Comparison of ENCODE assay signal across 13 cellular contexts in the genomic region with DNA sequence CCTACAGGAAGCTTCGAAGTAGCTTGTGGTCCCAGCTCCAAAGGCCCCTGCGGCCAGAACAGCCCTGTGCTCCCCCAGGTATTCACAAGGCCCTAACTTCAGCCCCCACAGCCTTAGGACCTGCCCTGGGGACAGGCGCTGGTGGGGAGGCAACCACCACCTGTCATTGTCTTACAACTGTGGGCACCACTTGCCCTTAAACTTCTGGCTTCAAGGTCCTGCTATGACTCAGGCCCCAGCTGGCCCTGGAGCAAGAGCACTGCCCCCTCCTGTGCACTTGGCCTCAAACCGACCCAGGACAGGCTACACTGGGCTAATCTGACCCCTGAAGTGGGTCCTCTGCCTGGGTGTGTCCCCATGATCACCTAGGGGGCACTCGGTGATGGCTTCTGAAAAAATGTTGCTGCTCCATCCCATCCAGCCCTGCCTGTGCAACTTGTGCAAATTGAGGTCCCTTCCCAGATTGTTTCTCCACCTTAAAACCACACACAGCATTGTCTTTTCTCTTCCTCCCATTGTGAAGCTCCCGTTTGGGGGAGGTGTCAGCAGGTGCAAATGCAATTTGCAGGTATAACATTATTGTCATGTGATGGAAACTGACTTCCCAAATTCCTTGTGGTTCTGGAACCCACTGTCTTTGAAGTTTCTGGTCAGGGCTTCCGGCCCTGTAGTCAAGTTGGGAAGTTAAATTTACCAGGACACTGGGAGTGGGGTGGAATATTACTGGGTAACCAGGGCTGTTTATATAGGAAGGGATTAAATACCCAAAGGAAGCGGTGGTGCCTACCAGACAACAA. TPM values are rescaled to one million over a fixed set of nuclear protein-coding genes. Genes with fewer than 3 reads are reported as not detected.
DNase-seq lines count a peak whose midpoint lies in the region; ATAC-seq and TF ChIP-seq lines count a peak whose summit lies in the region.
"Had no signal": no experiment of that assay in that cellular context is flagged by ENCODE, and none has a peak within 500 bp of the region (broad histone marks: within the 10 kb centered on the region; RNA-seq: fewer than 3 reads in every experiment).

No MANE protein-coding gene starts in this region.

- no peak overlapping the region for H3K4me3 ChIP-seq in CD8-positive, alpha-beta T cell (ENCODE audit: low read depth, low read length)

- intact Hi-C loops in CD8-positive, alpha-beta T cell (cut with DNase I, micrococcal nuclease) = no loop called here

- no peaks in the 10 kb centered on the region for H3K9me3 Mint-ChIP-seq in CD8-positive, alpha-beta T cell
- no peaks in the 10 kb centered on the region for H3K9me3 Mint-ChIP-seq in WTC11
- H3K9me3 Mint-ChIP-seq: effector memory CD8-positive, alpha-beta T cell; H9 had no signal

- peaks cover 14% of the 10 kb centered on the region for H3K4me1 Mint-ChIP-seq in CD8-positive, alpha-beta T cell (ENCODE audit: low read depth)
- H3K4me1 Mint-ChIP-seq in WTC11 = peaks cover 28% of the 10 kb centered on the region

- no peak for ATAC-seq in CD8-positive, alpha-beta T cell
- ATAC-seq in WTC11 (no peak), HG02798 (IDR thresholded peaks at IDR 0.05; ENCODE audit: poor library complexity, unreplicated experiment) (no peak)
- ATAC-seq: effector memory CD8-positive, alpha-beta T cell had no signal

- H3K36me3 ChIP-seq in CD8-positive, alpha-beta T cell (ENCODE audit: insufficient read depth, low read length) = no peaks in the 10 kb centered on the region

- H3K27ac ChIP-seq in CD8-positive, alpha-beta T cell (ENCODE audit: low read depth, low read length) = no peak overlapping the region

- H3K9me3 ChIP-seq in CD8-positive, alpha-beta T cell (ENCODE audit: low read length) = no peaks in the 10 kb centered on the region

- no peaks in the 10 kb centered on the region for H3K27me3 ChIP-seq in CD8-positive, alpha-beta T cell (ENCODE audit: insufficient read depth, low read length)

- H3K27me3 Mint-ChIP-seq in CD8-positive, alpha-beta T cell (ENCODE audit: low read depth) = no peaks in the 10 kb centered on the region
- H3K27me3 Mint-ChIP-seq in WTC11 (ENCODE audit: low read depth) = peaks cover 39% of the 10 kb centered on the region
- H3K27me3 Mint-ChIP-seq: effector memory CD8-positive, alpha-beta T cell had no signal

- POLR2A ChIA-PET in CD8-positive, alpha-beta T cell (lab: Charles Lee) = no interaction called here
- POLR2A ChIA-PET in WTC11 (lab: Charles Lee) = interaction anchor here (1.8 kb wide), 1 partner anchor 8 kb away, joined by 4 read pairs; the partner anchor contains the start of gene SPATA24

- H3K4me1 ChIP-seq in CD8-positive, alpha-beta T cell (ENCODE audit: insufficient read depth, low read length) = peaks cover 25% of the 10 kb centered on the region

- H3K4me3 Mint-ChIP-seq in CD8-positive, alpha-beta T cell = peak overlapping the region; percentile 8
- peak overlapping the region; percentile 66 for H3K4me3 Mint-ChIP-seq in WTC11

- CTCF ChIA-PET in CD8-positive, alpha-beta T cell (lab: Charles Lee) = interaction anchor here (1.8 kb wide), 1 partner anchor 26 kb away, joined by 9 read pairs; no protein-coding TSS in a partner anchor
- CTCF ChIA-PET in WTC11 (lab: Charles Lee) = interaction anchor here (0.6 to 5.6 kb wide), 6 partner anchors 26 to 848 kb away, joined by 3 to 19 read pairs (median 3); partner anchors contain the start of gene PAIP2

- DNase-seq in CD8-positive, alpha-beta T cell = no peak
- DNase-seq in GM20000 (ENCODE audit: low spot score) (peak; percentile 30), WTC11 (ENCODE audit: low spot score) (no peak), myocyte (ENCODE audit: low read depth) (peak; percentile 97), amniotic stem cell (lab: John Stamatoyannopoulos, UW) (no peak), NCI-H345 (lab: John Stamatoyannopoulos, UW) (no peak), dedifferentiated amniotic fluid mesenchymal stem cell (ENCODE audit: extremely low spot score) (no peak)
- DNase-seq: activated naive CD4-positive, alpha-beta T cell treated with anti-CD3 and anti-CD28 coated beads, Interleukin-2, amount 50 U/mL, for 16 hours; effector memory CD8-positive, alpha-beta T cell; NCI-H1417; NK-92 treated with Interleukin-12 subunit alpha and Interleukin-12 subunit beta, amount 100 ng/mL, for 24 hours had no signal

- no peak overlapping the region for H3K27ac Mint-ChIP-seq in CD8-positive, alpha-beta T cell
- no peak overlapping the region for H3K27ac Mint-ChIP-seq in WTC11
- H3K27ac Mint-ChIP-seq: effector memory CD8-positive, alpha-beta T cell had no signal

- TF ChIP-seq CTCF in CD8-positive, alpha-beta T cell (IDR thresholded peaks at IDR 0.05) = no peak
- TF ChIP-seq CTCF in GM20000 (IDR thresholded peaks at IDR 0.05; ENCODE audit: extremely low read depth, missing control alignments) (no peak), WTC11 (IDR thresholded peaks at IDR 0.05) (no peak)

- H3K36me3 Mint-ChIP-seq in CD8-positive, alpha-beta T cell = peaks cover 5% of the 10 kb centered on the region
- H3K36me3 Mint-ChIP-seq in WTC11 = peaks cover 14% of the 10 kb centered on the region

TF ChIP-seq in WTC11, 78 proteins besides CTCF, POLR2A, EP300 and RAD21:
- no peak for TF ChIP-seq TEAD4 (CRISPR knock-in tag; IDR thresholded peaks at IDR 0.05)
- no peak for TF ChIP-seq OVOL2 (CRISPR knock-in tag; IDR thresholded peaks at IDR 0.05; ENCODE audit: borderline replicate concordance)
- TF ChIP-seq USF2 (CRISPR knock-in tag; IDR thresholded peaks at IDR 0.05) = no peak
- TF ChIP-seq, protein P1, sequence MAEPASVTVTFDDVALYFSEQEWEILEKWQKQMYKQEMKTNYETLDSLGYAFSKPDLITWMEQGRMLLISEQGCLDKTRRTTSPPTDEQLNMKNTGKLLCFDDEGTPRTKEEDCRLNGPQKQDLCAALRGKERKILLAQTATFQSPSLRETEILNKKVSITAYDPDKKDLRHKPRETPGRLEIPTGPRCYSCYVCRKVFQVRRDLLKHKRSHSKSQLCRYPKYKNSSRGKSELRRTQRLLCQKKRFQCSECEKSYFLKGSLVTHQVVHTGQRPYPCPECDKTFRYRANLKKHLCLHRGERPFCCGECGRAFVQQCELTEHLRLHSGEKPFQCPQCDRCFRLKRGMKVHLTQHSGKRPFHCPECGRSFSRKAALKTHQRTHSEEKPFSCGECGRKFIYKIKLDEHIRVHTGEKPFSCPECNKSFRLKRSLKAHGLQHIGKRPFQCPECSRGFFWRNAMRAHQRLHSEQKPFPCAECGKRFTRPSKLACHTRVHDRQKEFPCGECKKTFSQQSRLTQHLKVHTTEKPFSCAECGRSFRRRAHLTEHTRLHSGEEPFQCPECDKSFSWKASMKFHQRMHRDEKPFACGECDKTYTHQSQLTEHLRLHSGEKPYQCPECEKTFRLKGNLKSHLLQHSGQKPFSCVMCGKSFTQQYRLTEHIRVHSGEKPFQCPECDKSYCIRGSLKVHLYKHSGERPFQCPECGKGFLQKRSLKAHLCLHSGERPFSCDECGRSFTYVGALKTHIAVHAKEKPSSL (CRISPR knock-in tag; conservative IDR thresholded peaks at IDR 0.05) = no peak
- TF ChIP-seq JUN (CRISPR knock-in tag; IDR thresholded peaks at IDR 0.05) = no peak
- TF ChIP-seq MLX (CRISPR knock-in tag; IDR thresholded peaks at IDR 0.05) = no peak
- no peak for TF ChIP-seq ZNF423 (CRISPR knock-in tag; IDR thresholded peaks at IDR 0.05)
- TF ChIP-seq ETV6 (CRISPR knock-in tag; IDR thresholded peaks at IDR 0.05) = no peak

RNA-seq across cellular contexts. Expression of gene PROB1, which starts 1.1 kb away (rescaled TPM):
- under 1 TPM; 0.39 to 0.41 TPM for total RNA-seq in CD8-positive, alpha-beta T cell
- 2.5 to 3.3 TPM (median 3.2 TPM) in 3 replicates for total RNA-seq in WTC11 (2021)
- total RNA-seq in myocyte = 58.8 and 59.5 TPM in 2 replicates
- 5.9 TPM for polyA plus RNA-seq in myocyte (2012)

RNA-seq across cellular contexts. Expression of gene MZB1, which starts 6.3 kb away (rescaled TPM):
- 1 to 10 TPM; 1.5 to 2.1 TPM for total RNA-seq in CD8-positive, alpha-beta T cell
- 0.85 to 1.8 TPM (median 1.1 TPM) in 3 replicates for total RNA-seq in WTC11 (2021)
- total RNA-seq in myocyte = 0.16 TPM in 1 of 2 replicates, not detected in the other
- polyA plus RNA-seq in myocyte (2012) = not detected

RNA-seq across cellular contexts. Expression of gene SPATA24, which starts 7.8 kb away (rescaled TPM):
- 1 to 10 TPM; 2.2 to 3.0 TPM for total RNA-seq in CD8-positive, alpha-beta T cell
- total RNA-seq in WTC11 (2021) (12.9 to 13.9 TPM (median 13.2 TPM) in 3 replicates), myocyte (11.0 and 16.4 TPM in 2 replicates)
- 7.4 TPM for polyA plus RNA-seq in myocyte (2012)

RNA-seq across cellular contexts. Expression of gene SLC23A1, which starts 12.9 kb away (rescaled TPM):
- not detected for total RNA-seq in CD8-positive, alpha-beta T cell
- total RNA-seq in WTC11 (2021) = not detected in 3 replicates
- total RNA-seq in myocyte = not detected in 2 replicates
- 0.21 TPM for polyA plus RNA-seq in myocyte (2012)
- total RNA-seq: H9 had no signal

RNA-seq across cellular contexts. Expression of gene DNAJC18, which starts 43.3 kb away (rescaled TPM):
- 10 to 100 TPM in 1 of 2 experiments, 1 to 10 TPM in 1; 8.0 to 10.2 TPM for total RNA-seq in CD8-positive, alpha-beta T cell
- total RNA-seq in WTC11 (2021) = 23.7 to 29.1 TPM (median 28.9 TPM) in 3 replicates
- 7.9 and 9.9 TPM in 2 replicates for total RNA-seq in myocyte
- 12.5 TPM for polyA plus RNA-seq in myocyte (2012)

Comparison
In these comparisons a context has a peak if more than half of its experiments do, and no peak if none do; other contexts are left out.
1. DNase-seq: peak in GM20000 (single experiment) and myocyte (single experiment); none in CD8-positive, alpha-beta T cell (0 of 7), WTC11 (single experiment), amniotic stem cell (single experiment), NCI-H345 (single experiment) and dedifferentiated amniotic fluid mesenchymal stem cell (single experiment).
2. RNA of gene PROB1, which starts 1.1 kb away (total RNA-seq): 58.8 to 59.5 TPM in myocyte; 2.5 to 3.3 TPM in WTC11 and 0.39 to 0.41 TPM in CD8-positive, alpha-beta T cell; every median in the first group is over 10 times any median in the second.